12 cellular contexts compared by ENCODE assay signal in genomic region chr6:105400501-105400900, GRCh38. TPM values are rescaled to one million over a fixed set of nuclear protein-coding genes. Genes with fewer than 3 reads are reported as not detected.
DNase-seq lines count a peak whose midpoint lies in the region; ATAC-seq and TF ChIP-seq lines count a peak whose summit lies in the region.
"Had no signal": no experiment of that assay in that cellular context is flagged by ENCODE, and none has a peak within 500 bp of the region (broad histone marks: within the 10 kb centered on the region; RNA-seq: fewer than 3 reads in every experiment).

No MANE protein-coding gene starts in this region.

- H3K4me3 Mint-ChIP-seq in brain, result peak overlapping the region; percentile 58 to 99 (median 94)
- H3K4me3 Mint-ChIP-seq in nephron, result peak overlapping the region; percentile 34 to 97 (median 93)

- H3K27ac Mint-ChIP-seq in brain (no peak overlapping the region), nephron (no peak overlapping the region)

- peaks cover 64% of the 10 kb centered on the region for H3K4me1 Mint-ChIP-seq in brain
- peaks cover 40% of the 10 kb centered on the region for H3K4me1 Mint-ChIP-seq in nephron

- H3K36me3 Mint-ChIP-seq in brain (peaks cover 14% of the 10 kb centered on the region), nephron (ENCODE audit: low read depth) (peaks cover 10% of the 10 kb centered on the region)

- H3K27me3 Mint-ChIP-seq in brain (peaks cover 18% of the 10 kb centered on the region), nephron (ENCODE audit: low read depth) (no peaks in the 10 kb centered on the region)
- H3K27me3 Mint-ChIP-seq: naive B cell had no signal

- ATAC-seq in GM18870 (IDR thresholded peaks at IDR 0.05; ENCODE audit: unreplicated experiment), result no peak

- DNase-seq in DMS 273 (lab: John Stamatoyannopoulos, UW; ENCODE audit: unreplicated experiment), result peak; percentile 25
- no peak for DNase-seq in DMS 273 treated with DMSO at 0.1 percent for 48 hours (lab: John Stamatoyannopoulos, UW)
- DNase-seq in MV-4-11 (lab: John Stamatoyannopoulos, UW), result peak; percentile 73
- no peak for DNase-seq in activated naive CD4-positive, alpha-beta T cell (lab: John Stamatoyannopoulos, UW)
- DNase-seq in GM13976 (ENCODE audit: low spot score), result no peak
- DNase-seq: DMS79, naive B cell, NCI-H2171, tibial artery had no signal

- TF ChIP-seq CTCF in brain (conservative IDR thresholded peaks at IDR 0.05) (no peak), nephron (IDR thresholded peaks at IDR 0.05; ENCODE audit: unreplicated experiment in 3 of 3) (no peak), GM13976 (IDR thresholded peaks at IDR 0.05; ENCODE audit: borderline replicate concordance, control extremely low read depth, extremely low read depth, insufficient read depth, missing control alignments) (no peak)

- no peaks in the 10 kb centered on the region for H3K9me3 Mint-ChIP-seq in brain
- H3K9me3 Mint-ChIP-seq in nephron, result no peaks in the 10 kb centered on the region
- H3K9me3 Mint-ChIP-seq: naive B cell had no signal

- in situ Hi-C loops in GM13976 (cut with MboI; ENCODE audit: low sequenced_read_pairs, unreplicated experiment), result no loop called here

RNA-seq across cellular contexts. Expression of gene PREP, which starts 2.4 kb away (rescaled TPM):
- 75.0 TPM for polyA plus RNA-seq in brain (ENCODE audit: insufficient read depth, low read depth, low replicate concordance)

Comparison
In these comparisons a context has a peak if more than half of its experiments do, and no peak if none do; other contexts are left out.
1. DNase-seq: peak in DMS 273 (single experiment) and MV-4-11 (single experiment); none in DMS 273 treated with DMSO at 0.1 percent for 48 hours (single experiment), activated naive CD4-positive, alpha-beta T cell (0 of 4) and GM13976 (single experiment).